ENCODE assay signal across 18 cellular contexts in the genomic region with DNA sequence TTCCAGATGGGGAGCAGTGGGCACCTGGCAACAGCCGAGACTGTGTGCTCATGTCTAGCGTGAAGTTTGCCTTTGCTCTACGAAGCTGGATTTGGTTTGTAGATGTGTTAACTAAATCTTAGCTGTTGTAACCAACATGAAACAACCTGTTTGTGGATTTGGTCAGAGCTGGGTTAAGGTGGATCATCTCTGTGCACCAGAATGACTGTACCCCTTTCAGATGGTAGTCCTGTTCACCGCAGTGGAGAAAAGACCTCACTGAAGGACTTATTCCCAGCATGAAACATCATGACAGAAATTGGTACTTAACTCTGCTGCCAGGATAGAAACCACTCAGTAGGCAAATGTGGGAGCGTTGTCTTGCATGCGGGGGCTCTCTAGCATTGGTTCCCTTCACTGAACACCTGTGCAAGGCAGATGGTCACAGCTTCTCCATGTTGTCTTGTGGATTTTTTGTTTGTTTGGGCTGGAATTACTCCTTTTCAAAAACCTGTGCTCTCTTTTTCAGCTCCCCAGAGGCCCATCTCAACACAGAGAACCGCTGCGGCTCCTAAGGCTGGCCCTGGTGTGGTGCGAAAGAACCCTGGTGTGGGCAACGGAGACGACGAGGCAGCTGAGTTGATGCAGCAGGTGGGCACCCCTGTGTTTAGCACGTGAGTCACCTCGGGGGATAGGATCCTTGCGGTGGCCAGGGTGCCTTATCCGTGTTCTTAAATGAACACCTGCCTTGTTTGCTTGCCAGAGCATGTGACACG. TPM values are rescaled to one million over a fixed set of nuclear protein-coding genes. Genes with fewer than 3 reads are reported as not detected.
DNase-seq lines count a peak whose midpoint lies in the region; ATAC-seq, FAIRE-seq and TF ChIP-seq lines count a peak whose summit lies in the region.
"Had no signal": no experiment of that assay in that cellular context is flagged by ENCODE, and none has a peak within 500 bp of the region (broad histone marks: within the 10 kb centered on the region; RNA-seq: fewer than 3 reads in every experiment).

No MANE protein-coding gene starts in this region.

- no peak overlapping the region for H3K4me3 ChIP-seq in heart left ventricle
- H3K4me3 ChIP-seq: Peyer's patch, right atrium auricular region, SK-N-MC, suprapubic skin had no signal

- peak overlapping the region; percentile 10 for H3K27ac Mint-ChIP-seq in activated naive CD4-positive, alpha-beta T cell treated with anti-CD3 and anti-CD28 coated beads, Interleukin-2, amount 10 ng/mL, durations not matched to agents 7 days and 5 days

- no peak overlapping the region for H3K4me3 Mint-ChIP-seq in activated naive CD4-positive, alpha-beta T cell treated with anti-CD3 and anti-CD28 coated beads, Interleukin-2, amount 10 ng/mL, durations not matched to agents 7 days and 5 days

- no peak for TF ChIP-seq CTCF in heart left ventricle (IDR thresholded peaks at IDR 0.05)

- H3K9me3 ChIP-seq in heart left ventricle, result no peaks in the 10 kb centered on the region
- H3K9me3 ChIP-seq: Peyer's patch, right atrium auricular region, suprapubic skin had no signal

- no peak overlapping the region for H3K27ac ChIP-seq in heart left ventricle
- H3K27ac ChIP-seq: Peyer's patch, right atrium auricular region, SK-N-MC, suprapubic skin had no signal

- 87 to 94% (median 90%) methylated on average over 16 to 17 of the region's 17 CpGs for WGBS in heart left ventricle, 4 donors

- ATAC-seq in heart left ventricle (no peak), HG02623 (IDR thresholded peaks at IDR 0.05; ENCODE audit: unreplicated experiment) (no peak)

- H3K4me1 Mint-ChIP-seq in activated naive CD4-positive, alpha-beta T cell treated with anti-CD3 and anti-CD28 coated beads, Interleukin-2, amount 10 ng/mL, durations not matched to agents 7 days and 5 days, result peaks cover 49% of the 10 kb centered on the region

- H3K27me3 Mint-ChIP-seq in activated naive CD4-positive, alpha-beta T cell treated with anti-CD3 and anti-CD28 coated beads, Interleukin-2, amount 10 ng/mL, durations not matched to agents 7 days and 5 days, result no peaks in the 10 kb centered on the region

- H3K4me1 ChIP-seq in heart left ventricle, result peaks cover 0 to 19% (median 2%) of the 10 kb centered on the region in 12 donors
- H3K4me1 ChIP-seq: Peyer's patch, suprapubic skin had no signal

- intact Hi-C loops in heart left ventricle (cut with DNase I), result no loop called here

- peaks cover 64% of the 10 kb centered on the region for H3K36me3 Mint-ChIP-seq in activated naive CD4-positive, alpha-beta T cell treated with anti-CD3 and anti-CD28 coated beads, Interleukin-2, amount 10 ng/mL, durations not matched to agents 7 days and 5 days

- peaks cover 0 to 96% (median 80%) of the 10 kb centered on the region in 9 donors for H3K36me3 ChIP-seq in heart left ventricle

- H3K9me3 Mint-ChIP-seq in activated naive CD4-positive, alpha-beta T cell treated with anti-CD3 and anti-CD28 coated beads, Interleukin-2, amount 10 ng/mL, durations not matched to agents 7 days and 5 days, result no peaks in the 10 kb centered on the region

- no peaks in the 10 kb centered on the region for H3K27me3 ChIP-seq in heart left ventricle
- H3K27me3 ChIP-seq: Peyer's patch, right atrium auricular region, suprapubic skin had no signal

- no peak for TF ChIP-seq POLR2A in heart left ventricle (IDR thresholded peaks at IDR 0.05)

- CTCF ChIA-PET in activated naive CD4-positive, alpha-beta T cell treated with anti-CD3 and anti-CD28 coated beads, Interleukin-2, amount 10 ng/mL, durations not matched to agents 7 days and 5 days (lab: Charles Lee), result no interaction called here

- DNase-seq in activated naive CD4-positive, alpha-beta T cell treated with anti-CD3 and anti-CD28 coated beads, Interleukin-2, amount 10 ng/mL, durations not matched to agents 7 days and 5 days, result no peak
- no peak for DNase-seq in activated naive CD4-positive, alpha-beta T cell treated with anti-CD3 and anti-CD28 coated beads, Interleukin-2, amount 50 U/mL, for 16 hours
- DNase-seq in NCI-H2171 treated with DMSO at 0.1 percent for 48 hours (lab: John Stamatoyannopoulos, UW), result peak; percentile 100
- peak; percentile 66 for DNase-seq in cerebellum (ENCODE audit: low spot score)
- DNase-seq in urothelium cell line (ENCODE audit: low spot score), result no peak
- DNase-seq in heart left ventricle, result no peak
- DNase-seq: hypothalamus, kidney glomerular epithelial cell, mesendoderm, NCI-H1105, NCI-H526 treated with DMSO at 0.1 percent for 48 hours, Peyer's patch had no signal

- peak; percentile 71 for FAIRE-seq in urothelium cell line (lab: Jason Lieb, UNC)
- FAIRE-seq: bronchial epithelial cell, D721Med had no signal

RNA-seq across cellular contexts. Expression of a gene that starts 19.3 kb away (rescaled TPM):
- total RNA-seq in cerebellum (not detected), heart left ventricle (under 1 TPM in 2 of 9 donors, not detected in 7; 0.08 to 0.29 TPM)
- polyA plus RNA-seq in heart left ventricle, result under 1 TPM in 1 of 2 donors, not detected in 1; 0.03 TPM
- total RNA-seq: right atrium auricular region had no signal

RNA-seq across cellular contexts. Expression of a gene that starts 19.6 kb away (rescaled TPM):
- total RNA-seq in cerebellum (82.1 TPM), heart left ventricle (10 to 100 TPM; 44.8 to 90.2 (median 72.2) TPM)
- 10 to 100 TPM; 22.7 to 75.3 TPM for polyA plus RNA-seq in heart left ventricle

Comparison
In these comparisons a context has a peak if more than half of its experiments do, and no peak if none do; other contexts are left out.
1. DNase-seq: peak in NCI-H2171 treated with DMSO at 0.1 percent for 48 hours (single experiment) and cerebellum (single experiment); none in activated naive CD4-positive, alpha-beta T cell treated with anti-CD3 and anti-CD28 coated beads, Interleukin-2, amount 10 ng/mL, durations not matched to agents 7 days and 5 days (single experiment), activated naive CD4-positive, alpha-beta T cell treated with anti-CD3 and anti-CD28 coated beads, Interleukin-2, amount 50 U/mL, for 16 hours (single experiment), urothelium cell line (single experiment) and heart left ventricle (0 of 5).